Comparison of ENCODE assay signal across 11 cellular contexts in genomic region chr3:39250116-39250747, GRCh38. TPM values are rescaled to one million over a fixed set of nuclear protein-coding genes. Genes with fewer than 3 reads are reported as not detected.
DNase-seq lines count a peak whose midpoint lies in the region; ATAC-seq and TF ChIP-seq lines count a peak whose summit lies in the region.
"Had no signal": no experiment of that assay in that cellular context is flagged by ENCODE, and none has a peak within 500 bp of the region (broad histone marks: within the 10 kb centered on the region; RNA-seq: fewer than 3 reads in every experiment).

No MANE protein-coding gene starts in this region.

- peak; percentile 80 for ATAC-seq in Right ventricle myocardium inferior
- ATAC-seq in body of pancreas: peak; percentile 24
- peak; percentile 84 for ATAC-seq in upper lobe of right lung
- ATAC-seq: GM23338 had no signal

- H3K27me3 Mint-ChIP-seq in activated T-helper 2 cell treated with anti-CD3 and anti-CD28 coated beads, Interferon-gamma antibody, Interleukin-2, Interleukin-4, amounts not matched to agents 10 μg/mL and 5 μg/mL and 100 μg/mL, durations not matched to agents 14 hours and 24 hours and 36 hours (ENCODE audit: low read depth): peaks cover 5% of the 10 kb centered on the region
- peaks cover 28% of the 10 kb centered on the region for H3K27me3 Mint-ChIP-seq in chondrocyte (ENCODE audit: low read depth)

- H3K27me3 ChIP-seq in body of pancreas (no peaks in the 10 kb centered on the region), upper lobe of right lung (no peaks in the 10 kb centered on the region)

- H3K27ac Mint-ChIP-seq in activated T-helper 2 cell treated with anti-CD3 and anti-CD28 coated beads, Interferon-gamma antibody, Interleukin-2, Interleukin-4, amounts not matched to agents 10 μg/mL and 5 μg/mL and 100 μg/mL, durations not matched to agents 14 hours and 24 hours and 36 hours: no peak overlapping the region
- H3K27ac Mint-ChIP-seq in chondrocyte (ENCODE audit: unreplicated experiment): no peak overlapping the region
- H3K27ac Mint-ChIP-seq: GM23338 had no signal

- no peak overlapping the region for H3K4me3 ChIP-seq in body of pancreas
- no peak overlapping the region for H3K4me3 ChIP-seq in upper lobe of right lung
- H3K4me3 ChIP-seq: GM23338 had no signal

- no peaks in the 10 kb centered on the region for H3K36me3 Mint-ChIP-seq in activated T-helper 2 cell treated with anti-CD3 and anti-CD28 coated beads, Interferon-gamma antibody, Interleukin-2, Interleukin-4, amounts not matched to agents 10 μg/mL and 5 μg/mL and 100 μg/mL, durations not matched to agents 14 hours and 24 hours and 36 hours (ENCODE audit: low read depth)
- no peaks in the 10 kb centered on the region for H3K36me3 Mint-ChIP-seq in chondrocyte (ENCODE audit: low read depth)

- peaks cover 18% of the 10 kb centered on the region for H3K4me1 Mint-ChIP-seq in activated T-helper 2 cell treated with anti-CD3 and anti-CD28 coated beads, Interferon-gamma antibody, Interleukin-2, Interleukin-4, amounts not matched to agents 10 μg/mL and 5 μg/mL and 100 μg/mL, durations not matched to agents 14 hours and 24 hours and 36 hours (ENCODE audit: low read depth)
- peaks cover 8% of the 10 kb centered on the region for H3K4me1 Mint-ChIP-seq in chondrocyte (ENCODE audit: low read depth)

- intact Hi-C loops in Right ventricle myocardium inferior (cut with DNase I) (no loop called here), cardiac septum (cut with DNase I) (no loop called here), body of pancreas (cut with DNase I) (no loop called here), upper lobe of right lung (cut with DNase I) (no loop called here)
- intact Hi-C loops in activated T-helper 2 cell treated with anti-CD3 and anti-CD28 coated beads, Interferon-gamma antibody, Interleukin-2, Interleukin-4, amounts not matched to agents 10 μg/mL and 5 μg/mL and 100 μg/mL, durations not matched to agents 14 hours and 24 hours and 36 hours (cut with micrococcal nuclease): no loop called here

- H3K4me1 ChIP-seq in body of pancreas (no peaks in the 10 kb centered on the region), upper lobe of right lung (peaks cover 15% of the 10 kb centered on the region)

- TF ChIP-seq POLR2A in body of pancreas (IDR thresholded peaks at IDR 0.05): no peak

- TF ChIP-seq CTCF in body of pancreas (IDR thresholded peaks at IDR 0.05) (no peak), upper lobe of right lung (IDR thresholded peaks at IDR 0.05) (no peak), chondrocyte (IDR thresholded peaks at IDR 0.05) (no peak)

- 36 to 39% methylated on average over 4 of the region's 4 CpGs for WGBS in body of pancreas, 2 donors

- no peaks in the 10 kb centered on the region for H3K36me3 ChIP-seq in body of pancreas (replicated peaks in 1 of 2; ENCODE audit: insufficient read depth in 1 of 2, low read depth in 2 of 2)
- no peaks in the 10 kb centered on the region for H3K36me3 ChIP-seq in upper lobe of right lung

- H3K27ac ChIP-seq in body of pancreas (peak overlapping the region in 3 of 4 donors; percentile 16 to 45 (median 42)), upper lobe of right lung (no peak overlapping the region), substantia nigra (ENCODE audit: low read depth, low read length, poor library complexity, severe bottlenecking) (no peak overlapping the region)

- DNase-seq in Right ventricle myocardium inferior (ENCODE audit: missing footprints) (no peak), cardiac septum (ENCODE audit: low spot score) (no peak), body of pancreas (peak in 1 of 4 donors; percentile 31), medulla oblongata (ENCODE audit: extremely low spot score) (peak; percentile 84), upper lobe of right lung (no peak), chondrocyte (ENCODE audit: low spot score) (no peak), substantia nigra (lab: John Stamatoyannopoulos, UW) (no peak)
- DNase-seq in activated T-helper 2 cell treated with anti-CD3 and anti-CD28 coated beads, Interferon-gamma antibody, Interleukin-2, Interleukin-4, amounts not matched to agents 10 μg/mL and 5 μg/mL and 100 μg/mL, durations not matched to agents 14 hours and 24 hours and 36 hours (ENCODE audit: low spot score): no peak
- DNase-seq: activated naive CD4-positive, alpha-beta T cell; SHP77 had no signal

- no peaks in the 10 kb centered on the region for H3K9me3 Mint-ChIP-seq in activated T-helper 2 cell treated with anti-CD3 and anti-CD28 coated beads, Interferon-gamma antibody, Interleukin-2, Interleukin-4, amounts not matched to agents 10 μg/mL and 5 μg/mL and 100 μg/mL, durations not matched to agents 14 hours and 24 hours and 36 hours
- no peaks in the 10 kb centered on the region for H3K9me3 Mint-ChIP-seq in chondrocyte (ENCODE audit: low read depth)
- H3K9me3 Mint-ChIP-seq: GM23338 had no signal

- no peaks in the 10 kb centered on the region for H3K9me3 ChIP-seq in body of pancreas
- H3K9me3 ChIP-seq in upper lobe of right lung: no peaks in the 10 kb centered on the region

- no peak overlapping the region for H3K4me3 Mint-ChIP-seq in activated T-helper 2 cell treated with anti-CD3 and anti-CD28 coated beads, Interferon-gamma antibody, Interleukin-2, Interleukin-4, amounts not matched to agents 10 μg/mL and 5 μg/mL and 100 μg/mL, durations not matched to agents 14 hours and 24 hours and 36 hours (ENCODE audit: low read depth)
- H3K4me3 Mint-ChIP-seq in chondrocyte (ENCODE audit: unreplicated experiment): no peak overlapping the region
- H3K4me3 Mint-ChIP-seq: GM23338 had no signal

RNA-seq across cellular contexts. Expression of gene CX3CR1, which starts 29.6 kb away (rescaled TPM):
- total RNA-seq in Right ventricle myocardium inferior (2.1 TPM), cardiac septum (1.3 TPM), body of pancreas (1 to 10 TPM in 1 of 2 donors, not detected in 1; 1.3 TPM), upper lobe of right lung (8.3 TPM), chondrocyte (0.12 TPM in 1 of 3 replicates, not detected in the others)
- 0.48 and 0.52 TPM in 2 replicates for total RNA-seq in activated T-helper 2 cell treated with anti-CD3 and anti-CD28 coated beads, Interferon-gamma antibody, Interleukin-2, Interleukin-4, amounts not matched to agents 10 μg/mL and 5 μg/mL and 100 μg/mL, durations not matched to agents 14 hours and 24 hours and 36 hours

RNA-seq across cellular contexts. Expression of gene XIRP1, which starts 57.8 kb away (rescaled TPM):
- 317 TPM for total RNA-seq in Right ventricle myocardium inferior
- total RNA-seq in cardiac septum: 1,123 TPM
- not detected for total RNA-seq in body of pancreas
- not detected for total RNA-seq in upper lobe of right lung
- 4.3 and 4.7 TPM in 2 replicates for total RNA-seq in activated T-helper 2 cell treated with anti-CD3 and anti-CD28 coated beads, Interferon-gamma antibody, Interleukin-2, Interleukin-4, amounts not matched to agents 10 μg/mL and 5 μg/mL and 100 μg/mL, durations not matched to agents 14 hours and 24 hours and 36 hours
- total RNA-seq in chondrocyte: 0.10 TPM in 2 of 3 replicates, not detected in the other
- total RNA-seq: GM23338 had no signal

Comparison
In these comparisons a context has a peak if more than half of its experiments do, and no peak if none do; other contexts are left out.
1. ATAC-seq: peak in every context shown above with its lines; median percentile 84 in upper lobe of right lung; 80 in Right ventricle myocardium inferior; 24 in body of pancreas.
2. H3K27ac ChIP-seq: peak in body of pancreas (3 of 4); none in upper lobe of right lung (single experiment) and substantia nigra (single experiment).
3. RNA of gene XIRP1, which starts 57.8 kb away (total RNA-seq): 1,123 TPM in cardiac septum (single experiment) and 317 TPM in Right ventricle myocardium inferior (single experiment); 4.3 to 4.7 TPM in activated T-helper 2 cell treated with anti-CD3 and anti-CD28 coated beads, Interferon-gamma antibody, Interleukin-2, Interleukin-4, amounts not matched to agents 10 μg/mL and 5 μg/mL and 100 μg/mL, durations not matched to agents 14 hours and 24 hours and 36 hours, 0.10 TPM in chondrocyte, not detected in body of pancreas and not detected in upper lobe of right lung (single experiment); every median in the first group is over 10 times any median in the second.